Comparison of ENCODE assay signal across 29 cellular contexts in genomic region chr10:92734288-92734687, GRCh38. TPM values are rescaled to one million over a fixed set of nuclear protein-coding genes. Genes with fewer than 3 reads are reported as not detected.
"Had no signal": no experiment of that assay in that cellular context is flagged by ENCODE, and none has a peak within 500 bp of the region (broad histone marks: within the 10 kb centered on the region; RNA-seq: fewer than 3 reads in every experiment).

No MANE protein-coding gene starts in this region.

- H3K9me3 ChIP-seq: left lung, lower lobe of right lung, pancreas, prostate gland, transverse colon, upper lobe of left lung, vagina had no signal

- DNase-seq: hypothalamus; immature natural killer cell; kidney; left colon; left lung; lower lobe of right lung; mammary epithelial cell; mesenchymal stem cell; naive thymus-derived CD8-positive, alpha-beta T cell; nucleus accumbens; pancreas; posterior cingulate gyrus; retina; right cardiac atrium; stimulated activated CD4-positive, alpha-beta T cell treated with anti-CD3 and anti-CD28 coated beads, Interleukin-12 subunit alpha, Interleukin-12 subunit beta, amount 100 ng/mL, for 4 hours; stimulated activated CD4-positive, alpha-beta T cell treated with anti-CD3 and anti-CD28 coated beads, Interleukin-15, amount 100 ng/mL, for 24 hours; stimulated activated CD4-positive, alpha-beta T cell treated with anti-CD3 and anti-CD28 coated beads, Interleukin-2, amount 100 ng/mL, for 24 hours; stimulated activated CD4-positive, alpha-beta T cell treated with anti-CD3 and anti-CD28 coated beads, Interleukin-4, amount 100 ng/mL, for 1 hour; stimulated activated naive CD4-positive, alpha-beta T cell; substantia nigra; transverse colon; upper lobe of left lung had no signal

- H3K4me3 ChIP-seq: left lung, lower lobe of right lung, pancreas, prostate gland, skin epidermis, transverse colon, upper lobe of left lung, vagina had no signal

- H3K27ac Mint-ChIP-seq: naive thymus-derived CD8-positive, alpha-beta T cell; nephron; stimulated activated naive CD8-positive, alpha-beta T cell treated with anti-CD3 and anti-CD28 coated beads, Interleukin-15, Interleukin-2, amounts not matched to agents 100 ng/mL and 50 ng/mL, for 24 hours had no signal

- H3K4me3 Mint-ChIP-seq: immature natural killer cell; naive thymus-derived CD8-positive, alpha-beta T cell; nephron; neural crest cell; stimulated activated naive CD8-positive, alpha-beta T cell treated with anti-CD3 and anti-CD28 coated beads, Interleukin-15, Interleukin-2, amounts not matched to agents 100 ng/mL and 50 ng/mL, for 24 hours had no signal

- H3K36me3 Mint-ChIP-seq: naive thymus-derived CD8-positive, alpha-beta T cell had no signal

- H3K4me1 ChIP-seq: left lung, lower lobe of right lung, pancreas, prostate gland, transverse colon, upper lobe of left lung, vagina had no signal

- H3K27ac ChIP-seq: left lung, lower lobe of right lung, pancreas, prostate gland, skin epidermis, transverse colon, upper lobe of left lung, vagina had no signal

- H3K36me3 ChIP-seq: left lung, lower lobe of right lung, pancreas, prostate gland, transverse colon, upper lobe of left lung, vagina had no signal

- H3K27me3 ChIP-seq: left lung, pancreas, transverse colon, upper lobe of left lung, vagina had no signal

- ATAC-seq: left colon; left lung; lower lobe of right lung; naive thymus-derived CD8-positive, alpha-beta T cell; pancreas; right cardiac atrium; sciatic nerve had no signal

- H3K4me1 Mint-ChIP-seq: nephron, neural crest cell had no signal

- H3K9me3 Mint-ChIP-seq: immature natural killer cell; nephron; neural crest cell; stimulated activated naive CD8-positive, alpha-beta T cell treated with anti-CD3 and anti-CD28 coated beads, Interleukin-15, Interleukin-2, amounts not matched to agents 100 ng/mL and 50 ng/mL, for 24 hours had no signal

RNA-seq across cellular contexts. Expression of gene HHEX, which starts 44.5 kb away (rescaled TPM):
- total RNA-seq: neural crest cell had no signal
